In the genomic region with DNA sequence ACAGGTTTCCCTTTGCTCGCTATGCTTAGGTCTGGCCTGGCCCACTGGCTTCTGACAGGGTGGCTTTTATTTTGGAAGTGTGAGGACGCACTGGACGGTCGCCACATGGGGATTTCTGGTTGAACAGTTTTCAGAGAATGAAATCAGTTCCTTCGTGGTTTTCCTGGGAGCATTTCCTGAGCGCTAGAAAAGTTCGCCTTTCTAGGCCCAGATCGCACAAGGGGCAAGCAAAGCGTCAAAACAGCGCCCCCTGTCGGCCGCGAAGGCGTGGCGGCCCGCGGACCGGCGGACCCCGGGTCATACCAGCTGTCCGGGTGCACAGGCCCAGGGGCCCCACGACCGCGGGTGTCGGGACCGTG, we compare ENCODE assay signal across 8 cellular contexts. TPM values are rescaled to one million over a fixed set of nuclear protein-coding genes. Genes with fewer than 3 reads are reported as not detected.
DNase-seq lines count a peak whose midpoint lies in the region; ATAC-seq and TF ChIP-seq lines count a peak whose summit lies in the region.

No MANE protein-coding gene starts in this region.

- peak overlapping the region; percentile 57 for H3K9ac ChIP-seq in HUES48 (ENCODE audit: low read depth, low read length)

- no peaks in the 10 kb centered on the region for H3K36me3 ChIP-seq in HUES48 (ENCODE audit: control insufficient read depth, insufficient read depth, low read length)

- H3K27ac ChIP-seq in HUES48 (ENCODE audit: low read depth, low read length), result no peak overlapping the region

- TF ChIP-seq POLR2A in lower leg skin (IDR thresholded peaks at IDR 0.05), result no peak

- DNase-seq in AG08396 (ENCODE audit: low spot score) (peak; percentile 73), dermis blood vessel endothelial cell (peak; percentile 64), lower leg skin (ENCODE audit: low spot score in 2 of 2) (peak; percentile 67 to 96), NCI-H187 (lab: John Stamatoyannopoulos, UW) (no peak)
- peak; percentile 83 for DNase-seq in activated CD4-positive, alpha-beta T cell treated with anti-CD3 and anti-CD28 coated beads, Interleukin-2, amount 50 U/mL, for 1 hour
- DNase-seq in stimulated activated CD4-positive, alpha-beta T cell treated with anti-CD3 and anti-CD28 coated beads, Interleukin-4, amount 100 ng/mL, for 48 hours (ENCODE audit: low read depth in 2 of 2), result peak; percentile 77 to 91

- ATAC-seq in GM19372 (IDR thresholded peaks at IDR 0.05; ENCODE audit: low read depth, unreplicated experiment), result peak; percentile 40

- intact Hi-C loops in lower leg skin (cut with DNase I; ENCODE audit: low total_unique reads), result loop anchor here (5.0 kb wide), 1 partner anchor 112 kb away; no protein-coding TSS in a partner anchor

- peak in 1 of 3 donors; percentile 71 for TF ChIP-seq CTCF in lower leg skin (IDR thresholded peaks at IDR 0.05)

- no peaks in the 10 kb centered on the region for H3K9me3 ChIP-seq in HUES48 (ENCODE audit: control insufficient read depth, insufficient read depth, low read length)

- H3K27me3 ChIP-seq in HUES48 (ENCODE audit: control insufficient read depth, insufficient read depth, low read length), result peaks cover 9% of the 10 kb centered on the region; the same call in 1 of the 2 replicates

- peak overlapping the region; percentile 75 for H3K4me3 ChIP-seq in HUES48 (ENCODE audit: low read depth, low read length)
- H3K4me3 ChIP-seq in lower leg skin (ENCODE audit: low read depth, poor library complexity, severe bottlenecking), result peak overlapping the region; percentile 23

- 10 to 12% methylated on average over 20 to 26 of the region's 26 CpGs for WGBS in lower leg skin, 2 donors

- no peaks in the 10 kb centered on the region for H3K4me1 ChIP-seq in HUES48 (ENCODE audit: control insufficient read depth, insufficient read depth, low read length)

RNA-seq across cellular contexts. Expression of gene CYP2R1, which starts 12.7 kb away (rescaled TPM):
- 8.7 TPM in 2 replicates for total RNA-seq in dermis blood vessel endothelial cell
- 10 to 100 TPM; 19.4 to 27.9 (median 26.1) TPM for total RNA-seq in lower leg skin

Comparison
In these comparisons a context has a peak if more than half of its experiments do, and no peak if none do; other contexts are left out.
1. DNase-seq: peak in AG08396 (single experiment), activated CD4-positive, alpha-beta T cell treated with anti-CD3 and anti-CD28 coated beads, Interleukin-2, amount 50 U/mL, for 1 hour (single experiment), dermis blood vessel endothelial cell (single experiment), lower leg skin (2 of 2) and stimulated activated CD4-positive, alpha-beta T cell treated with anti-CD3 and anti-CD28 coated beads, Interleukin-4, amount 100 ng/mL, for 48 hours (2 of 2); none in NCI-H187 (0 of 2).